Comparison of ENCODE assay signal across 8 cellular contexts in genomic region chr15:40593588-40594428, GRCh38. TPM values are rescaled to one million over a fixed set of nuclear protein-coding genes. Genes with fewer than 3 reads are reported as not detected.
DNase-seq lines count a peak whose midpoint lies in the region; ATAC-seq lines count a peak whose summit lies in the region.

Gene KNL1, plus strand, starts transcription at chr15:40594249. Its CDS starts 8,683 bp downstream, at chr15:40602932.

- peak; percentile 65 for ATAC-seq in GM21529 (IDR thresholded peaks at IDR 0.05; ENCODE audit: unreplicated experiment)

- H3K27ac Mint-ChIP-seq in IgD-negative memory B cell, result peak within 1 kb of the TSS; percentile 94 to 99 (median 98)

- H3K36me3 Mint-ChIP-seq in IgD-negative memory B cell, result no peaks in the 10 kb centered on the region

- H3K27me3 Mint-ChIP-seq in IgD-negative memory B cell, result no peaks in the 10 kb centered on the region

- H3K4me3 Mint-ChIP-seq in IgD-negative memory B cell, result peak within 1 kb of the TSS; percentile 90 to 99 (median 96)

- no peaks in the 10 kb centered on the region for H3K9me3 Mint-ChIP-seq in IgD-negative memory B cell

- DNase-seq in DMS 273 (lab: John Stamatoyannopoulos, UW; ENCODE audit: unreplicated experiment) (peak; percentile 94), OCI-M1 (lab: John Stamatoyannopoulos, UW) (peak; percentile 98), activated T-cell treated with anti-CD3 and anti-CD28 coated beads for 1 hour (ENCODE audit: low read depth) (peak; percentile 85), epidermal melanocyte (ENCODE audit: insufficient read length, low spot score) (peak; percentile 89), midbrain (lab: John Stamatoyannopoulos, UW) (peak; percentile 98)
- DNase-seq in stimulated activated CD8-positive, alpha-beta memory T cell treated with anti-CD3 and anti-CD28 coated beads, Interleukin-15, amount 100 ng/mL, for 48 hours (ENCODE audit: low read depth in 2 of 2), result peak; percentile 81

- H3K4me1 Mint-ChIP-seq in IgD-negative memory B cell, result peaks cover 15 to 24% (median 19%) of the 10 kb centered on the region in 3 donors

RNA-seq across cellular contexts. Expression of gene KNL1, which starts in this region (rescaled TPM):
- polyA plus RNA-seq in IgD-negative memory B cell, result 1.1 TPM

Comparison
In these comparisons a context has a peak if more than half of its experiments do, and no peak if none do; other contexts are left out.
1. Peak in every context shown above with its lines: DNase-seq and ATAC-seq.